8 cellular contexts compared by ENCODE assay signal in genomic region chr12:6167327-6168280, GRCh38. TPM values are rescaled to one million over a fixed set of nuclear protein-coding genes. Genes with fewer than 3 reads are reported as not detected.
DNase-seq lines count a peak whose midpoint lies in the region; ATAC-seq, FAIRE-seq and TF ChIP-seq lines count a peak whose summit lies in the region.

No MANE protein-coding gene starts in this region.

- DNase-seq in SJCRH30 (peak; percentile 78 to 85), adrenal gland (peak; percentile 77 to 92 (median 89)), keratinocyte (ENCODE audit: low read depth, low spot score) (peak; percentile 58), HuH-7 (ENCODE audit: low spot score) (no peak), ureter (ENCODE audit: low spot score) (no peak)
- peak; percentile 45 to 50 for DNase-seq in stimulated activated CD4-positive, alpha-beta T cell treated with anti-CD3 and anti-CD28 coated beads, Interleukin-4, amount 100 ng/mL, for 48 hours (ENCODE audit: low read depth in 2 of 2)

- H3K4me1 ChIP-seq in SJCRH30: peaks cover 15% of the 10 kb centered on the region
- H3K4me1 ChIP-seq in adrenal gland (replicated peaks in 1 of 2): peaks cover 18 to 23% of the 10 kb centered on the region in 2 donors
- H3K4me1 ChIP-seq in keratinocyte (ENCODE audit: control insufficient read depth, extremely low read depth, insufficient read depth, low read length): peaks cover 17% of the 10 kb centered on the region

- no peaks in the 10 kb centered on the region for H3K79me2 ChIP-seq in keratinocyte (ENCODE audit: control insufficient read depth, insufficient read depth, low read length)

- H3K4me2 ChIP-seq in keratinocyte (ENCODE audit: control insufficient read depth, extremely low read depth, insufficient read depth, low read depth, low read length): peak overlapping the region; percentile 61

- peaks cover 3% of the 10 kb centered on the region for H3K9me1 ChIP-seq in keratinocyte (ENCODE audit: control insufficient read depth, extremely low read depth, insufficient read depth, low read length)

- ATAC-seq in GM18858 (IDR thresholded peaks at IDR 0.05; ENCODE audit: unreplicated experiment) (peak; percentile 75), HG02981 (IDR thresholded peaks at IDR 0.05; ENCODE audit: unreplicated experiment) (peak; percentile 74)

- peak; percentile 86 for FAIRE-seq in keratinocyte (lab: Jason Lieb, UNC)

- no peaks in the 10 kb centered on the region for H4K20me1 ChIP-seq in keratinocyte (ENCODE audit: control insufficient read depth, extremely low read depth, insufficient read depth, low read length)

- dilution Hi-C loops in keratinocyte (cut with MboI; ENCODE audit: extremely low pct_ligation_motif_present, low sequenced_read_pairs): no loop called here

- H2AFZ ChIP-seq in keratinocyte (ENCODE audit: control insufficient read depth, low read length): peak overlapping the region; percentile 68

- no peak for TF ChIP-seq CTCF in adrenal gland (IDR thresholded peaks at IDR 0.05)
- no peak for TF ChIP-seq CTCF in keratinocyte (optimal IDR thresholded peaks at IDR 0.05 in 1 of 3, IDR thresholded peaks at IDR 0.05 in 1 of 3, conservative IDR thresholded peaks at IDR 0.05 in 1 of 3; ENCODE audit: extremely low read depth in 1 of 3, insufficient read depth in 2 of 3, low read length in 3 of 3)

- no peaks in the 10 kb centered on the region for H3K27me3 ChIP-seq in SJCRH30
- H3K27me3 ChIP-seq in adrenal gland: no peaks in the 10 kb centered on the region
- no peaks in the 10 kb centered on the region for H3K27me3 ChIP-seq in keratinocyte (ENCODE audit: control insufficient read depth, extremely low read depth, insufficient read depth, low read length)

- H3K9me3 ChIP-seq in SJCRH30 (replicated peaks) (no peaks in the 10 kb centered on the region), adrenal gland (replicated peaks in 1 of 3) (no peaks in the 10 kb centered on the region), keratinocyte (ENCODE audit: control insufficient read depth, low read depth, low read length) (no peaks in the 10 kb centered on the region)

- H3K27ac ChIP-seq in SJCRH30 (peak overlapping the region; percentile 62), adrenal gland (peak overlapping the region; percentile 89 to 98 (median 98)), keratinocyte (ENCODE audit: control insufficient read depth, insufficient read depth, low read length) (peak overlapping the region; percentile 86)

- TF ChIP-seq POLR2A in adrenal gland (IDR thresholded peaks at IDR 0.05): peak; percentile 30 to 83

- 25 to 34% (median 31%) methylated on average over 13 to 17 of the region's 17 CpGs for WGBS in adrenal gland, 4 donors

- no peaks in the 10 kb centered on the region for H3K36me3 ChIP-seq in SJCRH30
- H3K36me3 ChIP-seq in adrenal gland (replicated peaks in 1 of 2): no peaks in the 10 kb centered on the region
- H3K36me3 ChIP-seq in keratinocyte (ENCODE audit: control insufficient read depth in 2 of 2, extremely low read depth in 1 of 2, insufficient read depth in 2 of 2, low read length in 2 of 2): no peaks in the 10 kb centered on the region

- H3K4me3 ChIP-seq in SJCRH30 (no peak overlapping the region), adrenal gland (peak overlapping the region in 1 of 4 donors; percentile 22), keratinocyte (ENCODE audit: control insufficient read depth in 2 of 3, extremely low read depth in 1 of 3, insufficient read depth in 2 of 3, low read depth in 1 of 3, low read length in 3 of 3) (no peak overlapping the region)

- intact Hi-C loops in adrenal gland (cut with DNase I): no loop called here

- H3K9ac ChIP-seq in keratinocyte (ENCODE audit: control insufficient read depth, extremely low read depth, insufficient read depth, low read length): peak overlapping the region; percentile 63

RNA-seq across cellular contexts. Expression of gene CD9, which starts 32.6 kb away (rescaled TPM):
- 220 and 239 TPM in 2 replicates for total RNA-seq in SJCRH30 (2014; rRNA removed; shearing (Covaris generic))
- total RNA-seq in adrenal gland (100 to 1,000 TPM; 165 to 461 (median 322) TPM), ureter (427 TPM)
- polyA plus RNA-seq in adrenal gland (100 to 1,000 TPM in 2 of 3 donors, 10 to 100 TPM in 1; 66.3 to 244 (median 139) TPM), keratinocyte (922 to 1,166 TPM (median 1,084 TPM) in 3 replicates)
- polyA plus RNA-seq in keratinocyte (2011; ENCODE audit: low read depth): 172 TPM
- polyA plus RNA-seq in keratinocyte (2011; cell fraction: cytosol; rRNA removed): 591 and 749 TPM in 2 replicates
- polyA plus RNA-seq in keratinocyte (2011; cell fraction: nucleus; rRNA removed): 1,144 and 1,488 TPM in 2 replicates
- 605 and 776 TPM in 2 replicates for polyA plus RNA-seq in keratinocyte (2012; ENCODE audit: low replicate concordance)
- polyA minus RNA-seq in keratinocyte: 431 to 802 TPM (median 750 TPM) in 3 replicates
- polyA minus RNA-seq in keratinocyte (2011; cell fraction: cytosol; rRNA and poly(A)+ RNA removed): 467 TPM
- polyA minus RNA-seq in keratinocyte (2011; cell fraction: nucleus; rRNA and poly(A)+ RNA removed): 442 and 537 TPM in 2 replicates

RNA-seq across cellular contexts. Expression of gene VWF, which starts 43.1 kb away (rescaled TPM):
- 0.35 and 0.73 TPM in 2 replicates for total RNA-seq in SJCRH30 (2014; rRNA removed; shearing (Covaris generic))
- total RNA-seq in adrenal gland (10 to 100 TPM; 19.9 to 60.1 (median 46.3) TPM), ureter (173 TPM)
- polyA plus RNA-seq in adrenal gland (10 to 100 TPM in 2 of 3 donors, 1 to 10 TPM in 1; 7.8 to 38.4 (median 10.5) TPM), keratinocyte (0.01 to 0.03 TPM in 2 of 3 replicates, not detected in the other)
- polyA plus RNA-seq in keratinocyte (2011; ENCODE audit: low read depth): 0.61 TPM
- not detected in 2 replicates for polyA plus RNA-seq in keratinocyte (2011; cell fraction: cytosol; rRNA removed)
- 0.05 and 0.22 TPM in 2 replicates for polyA plus RNA-seq in keratinocyte (2011; cell fraction: nucleus; rRNA removed)
- 0.30 TPM in 1 of 2 replicates, not detected in the other for polyA plus RNA-seq in keratinocyte (2012; ENCODE audit: low replicate concordance)
- 0.03 to 2.7 TPM (median 0.13 TPM) in 3 replicates for polyA minus RNA-seq in keratinocyte
- polyA minus RNA-seq in keratinocyte (2011; cell fraction: cytosol; rRNA and poly(A)+ RNA removed): not detected
- polyA minus RNA-seq in keratinocyte (2011; cell fraction: nucleus; rRNA and poly(A)+ RNA removed): 0.11 and 0.54 TPM in 2 replicates

Comparison
In these comparisons a context has a peak if more than half of its experiments do, and no peak if none do; other contexts are left out.
1. DNase-seq: peak in SJCRH30 (2 of 2), adrenal gland (7 of 7), keratinocyte (single experiment) and stimulated activated CD4-positive, alpha-beta T cell treated with anti-CD3 and anti-CD28 coated beads, Interleukin-4, amount 100 ng/mL, for 48 hours (2 of 2); none in HuH-7 (single experiment) and ureter (single experiment).
2. RNA of gene VWF, which starts 43.1 kb away (total RNA-seq): 173 TPM in ureter (single experiment) and 19.9 to 60.1 TPM in adrenal gland; 0.35 to 0.73 TPM in SJCRH30; every median in the first group is over 10 times any median in the second.
3. Peak in every context shown above with its lines, with median percentiles within 50 percentile points of each other: H3K27ac ChIP-seq.